In genomic region chr22:50250249-50250554, GRCh38 we compare ENCODE assay signal across 8 cellular contexts. TPM values are rescaled to one million over a fixed set of nuclear protein-coding genes. Genes with fewer than 3 reads are reported as not detected.
A peak's percentile ranks its signal among the peaks of the same experiment; 100 is the strongest.
DNase-seq lines count a peak whose midpoint lies in the region; ATAC-seq and TF ChIP-seq lines count a peak whose summit lies in the region.

No MANE protein-coding gene starts in this region.

- no peaks in the 10 kb centered on the region for H3K9me3 ChIP-seq in CD4-positive, alpha-beta memory T cell (ENCODE audit: control insufficient read depth in 1 of 2, low read length in 2 of 2)
- H3K9me3 ChIP-seq in neutrophil: no peaks in the 10 kb centered on the region
- no peaks in the 10 kb centered on the region for H3K9me3 ChIP-seq in mucosa of descending colon

- ATAC-seq in effector memory CD8-positive, alpha-beta T cell (replicated peaks): no peak
- ATAC-seq in mucosa of descending colon: no peak

- H3K27me3 Mint-ChIP-seq in CD4-positive, alpha-beta memory T cell: peaks cover 0 to 1% of the 10 kb centered on the region in 2 donors
- H3K27me3 Mint-ChIP-seq in effector memory CD8-positive, alpha-beta T cell: no peaks in the 10 kb centered on the region

- CTCF ChIA-PET in CD4-positive, alpha-beta memory T cell (lab: Charles Lee; ENCODE audit: partially characterized antibody): interaction anchor here (1.8 to 3.1 kb wide), 2 partner anchors 76 to 91 kb away, joined by 8 to 24 read pairs; no protein-coding TSS in a partner anchor

- H3K27ac Mint-ChIP-seq in CD4-positive, alpha-beta memory T cell: peak overlapping the region in 4 of 7 donors; percentile 15 to 73 (median 66)
- H3K27ac Mint-ChIP-seq in effector memory CD8-positive, alpha-beta T cell: peak overlapping the region in 1 of 2 donors; percentile 65

- TF ChIP-seq CTCF in NB4 (IDR thresholded peaks at IDR 0.05; ENCODE audit: low read depth, low read length) (no peak), neutrophil (IDR thresholded peaks at IDR 0.05) (no peak), mucosa of descending colon (IDR thresholded peaks at IDR 0.05) (no peak)

- peak overlapping the region; percentile 36 to 89 for H3K4me3 ChIP-seq in CD4-positive, alpha-beta memory T cell (ENCODE audit: low read length in 2 of 2)
- H3K4me3 ChIP-seq in NB4 (ENCODE audit: low read depth, low read length): peak overlapping the region; percentile 72
- H3K4me3 ChIP-seq in neutrophil (ENCODE audit: low read depth in 1 of 2, low read length in 1 of 2): peak overlapping the region; percentile 87 to 88
- no peak overlapping the region for H3K4me3 ChIP-seq in mucosa of descending colon

- peaks cover 4 to 10% of the 10 kb centered on the region in 2 donors for H3K36me3 Mint-ChIP-seq in CD4-positive, alpha-beta memory T cell
- H3K36me3 Mint-ChIP-seq in effector memory CD8-positive, alpha-beta T cell (ENCODE audit: insufficient read depth): peaks cover 19% of the 10 kb centered on the region

- peaks cover 49% of the 10 kb centered on the region for H3K4me1 ChIP-seq in CD4-positive, alpha-beta memory T cell (ENCODE audit: insufficient read depth, low read length)
- H3K4me1 ChIP-seq in neutrophil (ENCODE audit: control insufficient read depth in 1 of 2, insufficient read depth in 1 of 2, low read depth in 1 of 2, low read length in 1 of 2) (peaks cover 39 to 40% of the 10 kb centered on the region in 2 experiments), mucosa of descending colon (ENCODE audit: low read depth) (peaks cover 36% of the 10 kb centered on the region)

- H3K27me3 ChIP-seq in CD4-positive, alpha-beta memory T cell (ENCODE audit: insufficient read depth, low read length): no peaks in the 10 kb centered on the region
- no peaks in the 10 kb centered on the region for H3K27me3 ChIP-seq in neutrophil

- peak overlapping the region; percentile 47 to 84 (median 78) for H3K4me3 Mint-ChIP-seq in CD4-positive, alpha-beta memory T cell
- peak overlapping the region; percentile 66 to 79 for H3K4me3 Mint-ChIP-seq in effector memory CD8-positive, alpha-beta T cell

- no peak for TF ChIP-seq POLR2A in NB4 (IDR thresholded peaks at IDR 0.05; ENCODE audit: extremely low read depth, insufficient read length)

- H3K27ac ChIP-seq in CD4-positive, alpha-beta memory T cell (ENCODE audit: low read depth, low read length): peak overlapping the region; percentile 66
- peak overlapping the region; percentile 72 for H3K27ac ChIP-seq in neutrophil

- DNase-seq in CD4-positive, alpha-beta memory T cell: no peak
- DNase-seq in NB4 (ENCODE audit: low read depth) (no peak), NCI-H524 treated with DMSO at 0.1 percent for 48 hours (lab: John Stamatoyannopoulos, UW) (no peak), islet precursor cell (no peak), NCI-H510A treated with DMSO at 0.1 percent for 48 hours (lab: John Stamatoyannopoulos, UW) (no peak), mucosa of descending colon (no peak)
- DNase-seq in effector memory CD8-positive, alpha-beta T cell: no peak

- peaks cover 19% of the 10 kb centered on the region for H3K36me3 ChIP-seq in CD4-positive, alpha-beta memory T cell (ENCODE audit: insufficient read depth, low read length)
- H3K36me3 ChIP-seq in neutrophil (peaks cover 42% of the 10 kb centered on the region), mucosa of descending colon (ENCODE audit: low read depth) (no peaks in the 10 kb centered on the region)

- peaks cover 7 to 29% (median 19%) of the 10 kb centered on the region in 4 donors for H3K4me1 Mint-ChIP-seq in CD4-positive, alpha-beta memory T cell
- peaks cover 8 to 18% of the 10 kb centered on the region in 2 donors for H3K4me1 Mint-ChIP-seq in effector memory CD8-positive, alpha-beta T cell (ENCODE audit: low read depth in 2 of 2)

- POLR2A ChIA-PET in CD4-positive, alpha-beta memory T cell (lab: Charles Lee; ENCODE audit: partially characterized antibody): interaction anchor here (1.3 to 4.0 kb wide), 14 partner anchors 9 to 378 kb away, joined by 3 to 29 read pairs (median 8); partner anchors contain the start of genes ARSA, LMF2, MAPK11 and NCAPH2

- no peaks in the 10 kb centered on the region for H3K9me3 Mint-ChIP-seq in CD4-positive, alpha-beta memory T cell
- no peaks in the 10 kb centered on the region for H3K9me3 Mint-ChIP-seq in effector memory CD8-positive, alpha-beta T cell

- intact Hi-C loops in CD4-positive, alpha-beta memory T cell (cut with micrococcal nuclease): loop anchor here (2.0 to 10.0 kb wide), 2 partner anchors 225 to 371 kb away; partner anchors contain the start of gene SBF1
- intact Hi-C loops in mucosa of descending colon (cut with DNase I, micrococcal nuclease): loop anchor here in 1 of 2 donors (5.0 kb wide), 1 partner anchor 92 kb away; the partner anchor contains the start of gene PPP6R2

RNA-seq across cellular contexts. Expression of gene HDAC10, which starts 0.9 kb away (rescaled TPM):
- 100 to 1,000 TPM; 141 to 151 TPM for total RNA-seq in CD4-positive, alpha-beta memory T cell
- polyA plus RNA-seq in CD4-positive, alpha-beta memory T cell: 1 to 10 TPM; 3.8 to 6.8 TPM
- 10 to 100 TPM; 39.5 to 66.3 (median 47.8) TPM for total RNA-seq in mucosa of descending colon

RNA-seq across cellular contexts. Expression of gene TUBGCP6, which starts 5.4 kb away (rescaled TPM):
- total RNA-seq in CD4-positive, alpha-beta memory T cell: 100 to 1,000 TPM; 132 to 133 TPM
- 10 to 100 TPM; 16.5 to 20.5 TPM for polyA plus RNA-seq in CD4-positive, alpha-beta memory T cell
- total RNA-seq in mucosa of descending colon: 10 to 100 TPM; 34.5 to 41.6 (median 40.5) TPM

RNA-seq across cellular contexts. Expression of gene MAPK12, which starts 11.3 kb away (rescaled TPM):
- total RNA-seq in CD4-positive, alpha-beta memory T cell: 1 to 10 TPM; 2.9 TPM
- polyA plus RNA-seq in CD4-positive, alpha-beta memory T cell: under 1 TPM in 1 of 2 donors, not detected in 1; 0.05 TPM
- total RNA-seq in mucosa of descending colon: 1 to 10 TPM; 2.3 to 6.5 (median 5.2) TPM

RNA-seq across cellular contexts. Expression of gene MAPK11, which starts 20.0 kb away (rescaled TPM):
- 1 to 10 TPM; 1.6 to 1.7 TPM for total RNA-seq in CD4-positive, alpha-beta memory T cell
- polyA plus RNA-seq in CD4-positive, alpha-beta memory T cell: under 1 TPM; 0.10 to 0.54 TPM
- total RNA-seq in mucosa of descending colon: 1 to 10 TPM; 1.8 to 4.3 (median 3.2) TPM

RNA-seq across cellular contexts. Expression of gene SELENOO, which starts 49.4 kb away (rescaled TPM):
- 10 to 100 TPM; 33.8 to 34.8 TPM for total RNA-seq in CD4-positive, alpha-beta memory T cell
- 1 to 10 TPM; 2.0 to 6.6 TPM for polyA plus RNA-seq in CD4-positive, alpha-beta memory T cell
- total RNA-seq in mucosa of descending colon: 10 to 100 TPM; 21.5 to 23.8 (median 23.1) TPM
